Comparison of ENCODE assay signal across 7 cellular contexts in the genomic region with DNA sequence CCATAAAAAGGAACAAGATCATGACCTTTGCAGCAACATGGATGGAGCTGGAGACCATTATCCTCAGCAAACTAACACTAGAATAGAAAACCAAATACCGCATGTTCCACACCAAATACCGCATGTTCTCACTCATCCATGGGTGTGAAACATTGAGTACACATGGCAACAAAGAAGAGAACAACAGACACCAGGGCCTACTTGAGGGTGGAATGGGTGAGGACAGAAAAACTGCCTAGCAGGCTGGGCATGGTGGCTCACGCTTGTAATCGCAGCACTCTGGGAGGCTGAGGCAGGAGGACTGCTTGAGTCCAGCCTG. TPM values are rescaled to one million over a fixed set of nuclear protein-coding genes. Genes with fewer than 3 reads are reported as not detected.
DNase-seq lines count a peak whose midpoint lies in the region; ATAC-seq and TF ChIP-seq lines count a peak whose summit lies in the region.
"Had no signal": no experiment of that assay in that cellular context is flagged by ENCODE, and none has a peak within 500 bp of the region (broad histone marks: within the 10 kb centered on the region; RNA-seq: fewer than 3 reads in every experiment).

No MANE protein-coding gene starts in this region.

- peak overlapping the region in 1 of 2 donors; percentile 27 for H3K4me3 ChIP-seq in CD4-positive, alpha-beta memory T cell (ENCODE audit: low read length in 2 of 2)
- no peak overlapping the region for H3K4me3 ChIP-seq in Panc1 (ENCODE audit: low read depth in 2 of 2, low read length in 2 of 2)
- peak overlapping the region in 1 of 2 donors; percentile 32 for H3K4me3 ChIP-seq in mucosa of rectum (ENCODE audit: low read length in 2 of 2)
- H3K4me3 ChIP-seq: K562 had no signal

- peaks cover 26 to 46% of the 10 kb centered on the region in 2 donors for H3K36me3 Mint-ChIP-seq in CD4-positive, alpha-beta memory T cell

- H3K9me3 ChIP-seq in CD4-positive, alpha-beta memory T cell (ENCODE audit: control insufficient read depth in 1 of 2, low read length in 2 of 2) = no peaks in the 10 kb centered on the region
- H3K9me3 ChIP-seq in Panc1 (ENCODE audit: control insufficient read depth, insufficient read depth, low read depth, low read length) (no peaks in the 10 kb centered on the region), mucosa of rectum (ENCODE audit: control insufficient read depth in 2 of 2, low read length in 2 of 2) (no peaks in the 10 kb centered on the region)

- CTCF ChIA-PET in CD4-positive, alpha-beta memory T cell (lab: Charles Lee; ENCODE audit: partially characterized antibody) = interaction anchor here (1.7 to 29.7 kb wide), 3 partner anchors 12 to 20 kb away, joined by 5 to 1245 read pairs (median 252); partner anchors contain the start of genes CDC42BPG and EHD1
- CTCF ChIA-PET in Panc1 (lab: Charles Lee) = interaction anchor here (1.4 kb wide), 1 partner anchor 19 kb away, joined by 4 read pairs; no protein-coding TSS in a partner anchor

- intact Hi-C loops in CD4-positive, alpha-beta memory T cell (cut with micrococcal nuclease) = no loop called here
- intact Hi-C loops in Panc1 (cut with micrococcal nuclease; ENCODE audit: unreplicated experiment) = no loop called here

- in situ Hi-C loops in Panc1 (cut with HindIII; ENCODE audit: low pct_unique_long_range_greater_than_20kb, low sequenced_read_pairs) = no loop called here

- H3K9ac ChIP-seq in mucosa of rectum (ENCODE audit: low read depth in 1 of 2, low read length in 2 of 2) = no peak overlapping the region

- H3K4me1 Mint-ChIP-seq in CD4-positive, alpha-beta memory T cell = peaks cover 50 to 95% (median 77%) of the 10 kb centered on the region in 4 donors

- POLR2A ChIA-PET in CD4-positive, alpha-beta memory T cell (lab: Charles Lee; ENCODE audit: partially characterized antibody) = interaction anchor here (2.3 to 28.8 kb wide), 4 partner anchors 14 to 251 kb away, joined by 5 to 2105 read pairs (median 379); partner anchors contain the start of genes CDC42BPG, EHD1, RASGRP2 and ZNHIT2
- POLR2A ChIA-PET in Panc1 (lab: Charles Lee) = interaction anchor here (2.0 kb wide), 1 partner anchor 11 kb away, joined by 7 read pairs; no protein-coding TSS in a partner anchor

- H3K4me1 ChIP-seq in CD4-positive, alpha-beta memory T cell (ENCODE audit: insufficient read depth, low read length) = peaks cover 99% of the 10 kb centered on the region
- peaks cover 82% of the 10 kb centered on the region for H3K4me1 ChIP-seq in Panc1 (ENCODE audit: control insufficient read depth, insufficient read depth, low read length)
- H3K4me1 ChIP-seq in mucosa of rectum (ENCODE audit: control insufficient read depth in 2 of 2, insufficient read depth in 2 of 2, low read length in 2 of 2) = peaks cover 58 to 70% of the 10 kb centered on the region in 2 donors

- no peak for TF ChIP-seq CTCF in Panc1 (IDR thresholded peaks at IDR 0.05)

- peak overlapping the region; percentile 76 to 99 (median 92) for H3K27ac Mint-ChIP-seq in CD4-positive, alpha-beta memory T cell

- H3K27ac ChIP-seq in CD4-positive, alpha-beta memory T cell (ENCODE audit: low read depth, low read length) = peak overlapping the region; percentile 68
- H3K27ac ChIP-seq in Panc1 (ENCODE audit: low read length) = peak overlapping the region; percentile 85
- peak overlapping the region; percentile 40 to 89 for H3K27ac ChIP-seq in mucosa of rectum (ENCODE audit: low read depth in 2 of 2, low read length in 2 of 2)

- H3K9me3 Mint-ChIP-seq in CD4-positive, alpha-beta memory T cell = peaks cover 0 to 2% (median 0%) of the 10 kb centered on the region in 8 donors

- no TSS peak for BruUV-seq in Panc1 (replicated peaks; lab: Mats Ljungman, UMichigan)

- H3K27me3 ChIP-seq in CD4-positive, alpha-beta memory T cell (ENCODE audit: insufficient read depth, low read length) = no peaks in the 10 kb centered on the region
- no peaks in the 10 kb centered on the region for H3K27me3 ChIP-seq in Panc1 (ENCODE audit: control insufficient read depth, insufficient read depth, low read length)
- H3K27me3 ChIP-seq in mucosa of rectum (ENCODE audit: control insufficient read depth in 2 of 2, insufficient read depth in 2 of 2, low read length in 2 of 2) = no peaks in the 10 kb centered on the region

- H3K4me3 Mint-ChIP-seq in CD4-positive, alpha-beta memory T cell = peak overlapping the region; percentile 0 to 91 (median 82)

- peak in 1 of 5 donors; percentile 27 for DNase-seq in CD4-positive, alpha-beta memory T cell
- DNase-seq in Panc1 (ENCODE audit: low read depth, low spot score) = no peak
- DNase-seq in hippocampal formation (lab: John Stamatoyannopoulos, UW) = no peak
- no peak for DNase-seq in ureter (ENCODE audit: low spot score)

- H3K36me3 ChIP-seq in CD4-positive, alpha-beta memory T cell (ENCODE audit: insufficient read depth, low read length) = peaks cover 10% of the 10 kb centered on the region
- H3K36me3 ChIP-seq in Panc1 (ENCODE audit: control insufficient read depth, insufficient read depth, low read length) (no peaks in the 10 kb centered on the region), mucosa of rectum (ENCODE audit: control insufficient read depth in 2 of 2, insufficient read depth in 2 of 2, low read length in 2 of 2) (peaks cover 8 to 13% of the 10 kb centered on the region in 2 donors)

- no peak for ATAC-seq in Panc1
- no peak for ATAC-seq in GM19023 (IDR thresholded peaks at IDR 0.05; ENCODE audit: unreplicated experiment)
- ATAC-seq: K562 had no signal

- H3K27me3 Mint-ChIP-seq in CD4-positive, alpha-beta memory T cell = no peaks in the 10 kb centered on the region

RNA-seq across cellular contexts. Expression of gene EHD1, which starts 12.3 kb away (rescaled TPM):
- total RNA-seq in CD4-positive, alpha-beta memory T cell = 100 to 1,000 TPM; 268 to 279 TPM
- polyA plus RNA-seq in CD4-positive, alpha-beta memory T cell = 100 to 1,000 TPM; 125 to 200 TPM
- 186 TPM for total RNA-seq in Panc1 (2021; ENCODE audit: unreplicated experiment)
- polyA plus RNA-seq in Panc1 (2012; ENCODE audit: insufficient read length) = 280 TPM
- total RNA-seq in ureter = 47.3 TPM

RNA-seq across cellular contexts. Expression of gene CDC42BPG, which starts 21.7 kb away (rescaled TPM):
- total RNA-seq in CD4-positive, alpha-beta memory T cell = 1 to 10 TPM; 6.2 to 9.0 TPM
- polyA plus RNA-seq in CD4-positive, alpha-beta memory T cell = under 1 TPM in 1 of 2 donors, not detected in 1; 0.62 TPM
- 4.1 TPM for total RNA-seq in Panc1 (2021; ENCODE audit: unreplicated experiment)
- 3.1 TPM for polyA plus RNA-seq in Panc1 (2012; ENCODE audit: insufficient read length)
- 28.5 TPM for total RNA-seq in ureter

RNA-seq across cellular contexts. Expression of gene ATG2A, which starts 50.9 kb away (rescaled TPM):
- total RNA-seq in CD4-positive, alpha-beta memory T cell = 10 to 100 TPM; 45.7 to 47.3 TPM
- 1 to 10 TPM; 4.1 to 6.3 TPM for polyA plus RNA-seq in CD4-positive, alpha-beta memory T cell
- total RNA-seq in Panc1 (2021; ENCODE audit: unreplicated experiment) (28.8 TPM), ureter (27.9 TPM)
- polyA plus RNA-seq in Panc1 (2012; ENCODE audit: insufficient read length) = 32.7 TPM

RNA-seq across cellular contexts. Expression of gene MEN1, which starts 55.8 kb away (rescaled TPM):
- total RNA-seq in CD4-positive, alpha-beta memory T cell = 10 to 100 TPM; 41.3 to 42.7 TPM
- polyA plus RNA-seq in CD4-positive, alpha-beta memory T cell = 10 to 100 TPM; 22.4 to 42.1 TPM
- total RNA-seq in Panc1 (2021; ENCODE audit: unreplicated experiment) = 54.5 TPM
- polyA plus RNA-seq in Panc1 (2012; ENCODE audit: insufficient read length) = 84.8 TPM
- 18.7 TPM for total RNA-seq in ureter

RNA-seq across cellular contexts. Expression of gene PPP2R5B, which starts 58.4 kb away (rescaled TPM):
- 10 to 100 TPM; 14.0 to 15.8 TPM for total RNA-seq in CD4-positive, alpha-beta memory T cell
- 1 to 10 TPM; 5.6 to 8.8 TPM for polyA plus RNA-seq in CD4-positive, alpha-beta memory T cell
- total RNA-seq in Panc1 (2021; ENCODE audit: unreplicated experiment) (14.0 TPM), ureter (18.9 TPM)
- 21.5 TPM for polyA plus RNA-seq in Panc1 (2012; ENCODE audit: insufficient read length)
